In the genomic region with DNA sequence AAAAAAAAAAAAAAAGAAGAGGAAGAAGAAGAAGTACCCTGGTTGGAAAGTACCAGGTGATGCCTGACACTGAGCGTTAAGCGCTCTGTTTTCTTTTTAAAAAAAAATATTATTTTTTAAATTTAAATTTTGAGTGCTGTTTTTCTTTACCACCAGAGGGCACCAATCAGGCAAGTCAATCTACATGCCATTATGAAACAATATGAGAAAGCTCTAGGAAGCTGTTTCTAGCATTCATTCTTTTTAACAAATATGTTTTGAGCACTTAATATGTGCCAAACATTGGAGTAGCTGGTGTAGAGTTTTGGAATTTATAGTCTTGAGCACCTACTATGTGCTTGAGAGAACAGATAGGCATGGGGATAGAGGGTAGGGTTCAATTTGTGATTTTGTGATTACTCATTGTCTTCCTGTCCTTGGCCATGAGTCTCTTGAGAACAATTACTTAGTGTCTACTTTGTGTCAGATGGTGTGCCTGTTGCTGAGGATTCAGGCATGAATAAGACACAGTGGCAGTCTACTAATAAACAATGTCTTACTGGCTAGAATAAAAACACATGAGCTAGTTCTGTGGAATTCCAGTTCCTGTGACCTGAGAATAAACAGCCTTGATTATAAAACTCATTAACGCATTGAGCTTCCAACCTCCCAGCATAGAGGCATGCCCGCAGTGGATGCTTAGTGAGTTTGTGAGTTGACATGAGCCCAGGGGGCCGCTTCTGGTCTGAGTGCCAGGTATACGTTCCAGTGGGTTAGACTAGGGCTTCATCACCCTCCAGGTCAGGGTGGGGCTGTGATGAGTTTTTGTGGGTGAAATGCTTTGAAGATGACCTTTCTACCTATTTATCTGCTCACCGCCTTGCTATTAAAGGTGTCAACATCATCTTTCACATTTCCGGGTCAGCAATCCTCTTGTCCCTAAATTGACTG, we compare ENCODE assay signal across 1 cellular context.
TF ChIP-seq lines count a peak whose summit lies in the region.

No MANE protein-coding gene starts in this region.

TF ChIP-seq in HepG2, 621 proteins besides CTCF, POLR2A, EP300 and RAD21:
- TF ChIP-seq MBNL3 (CRISPR knock-in tag; conservative IDR thresholded peaks at IDR 0.05) (no peak), NR2F1 (CRISPR knock-in tag; IDR thresholded peaks at IDR 0.05) (no peak), SOX6 (IDR thresholded peaks at IDR 0.05) (no peak), SOX6 (CRISPR knock-in tag; IDR thresholded peaks at IDR 0.05) (0 out of 2 replicates have a peak, but pooled peaks have one; percentile 15), STAG1 (CRISPR knock-in tag; IDR thresholded peaks at IDR 0.05) (peak; percentile 30; the same call in 1 of the 2 replicates), ZKSCAN1 (IDR thresholded peaks at IDR 0.05; ENCODE audit: low read length) (peak; percentile 95), SOX13 (IDR thresholded peaks at IDR 0.05) (no peak), SOX13 (CRISPR knock-in tag; conservative IDR thresholded peaks at IDR 0.05 in 1 of 2, IDR thresholded peaks at IDR 0.05 in 1 of 2) (peak in 1 of 2 experiments; percentile 51; a peak in 1 of 4 replicates), RXRA (CRISPR knock-in tag; IDR thresholded peaks at IDR 0.05) (peak; percentile 26; the same call in 1 of the 2 replicates), ARID5B (CRISPR knock-in tag; IDR thresholded peaks at IDR 0.05) (peak; percentile 10; the same call in 1 of the 2 replicates), PRPF4 (IDR thresholded peaks at IDR 0.05; ENCODE audit: low read depth, low read length, poor library complexity, severe bottlenecking) (no peak), PAXIP1 (CRISPR knock-in tag; conservative IDR thresholded peaks at IDR 0.05) (0 out of 2 replicates have a peak, but pooled peaks have one; percentile 6), MAFF (IDR thresholded peaks at IDR 0.05; ENCODE audit: low read depth, low read length) (no peak), FOXA3 (CRISPR knock-in tag; IDR thresholded peaks at IDR 0.05) (0 out of 2 replicates have a peak, but pooled peaks have one; percentile 7), TCF7 (IDR thresholded peaks at IDR 0.05; ENCODE audit: low read depth) (peak; percentile 46; the same call in 1 of the 2 replicates), ASH2L (IDR thresholded peaks at IDR 0.05; ENCODE audit: insufficient read length, low read depth, low read length) (peak; percentile 7), MEF2D (CRISPR knock-in tag; IDR thresholded peaks at IDR 0.05) (0 out of 2 replicates have a peak, but pooled peaks have one; percentile 8), HNF4A (CRISPR knock-in tag; IDR thresholded peaks at IDR 0.05) (0 out of 2 replicates have a peak, but pooled peaks have one; percentile 1), DNMT3B (CRISPR knock-in tag; conservative IDR thresholded peaks at IDR 0.05) (0 out of 2 replicates have a peak, but pooled peaks have one; percentile 63), SOX5 (CRISPR knock-in tag; IDR thresholded peaks at IDR 0.05; ENCODE audit: borderline replicate concordance) (peak; percentile 71; the same call in 1 of the 2 replicates), EHMT2 (IDR thresholded peaks at IDR 0.05; ENCODE audit: borderline replicate concordance, low read depth, low read length) (peak; percentile 26; the same call in 1 of the 2 replicates), SMC3 (IDR thresholded peaks at IDR 0.05; ENCODE audit: low read length) (peak; percentile 53)
- TF ChIP-seq, protein P1, sequence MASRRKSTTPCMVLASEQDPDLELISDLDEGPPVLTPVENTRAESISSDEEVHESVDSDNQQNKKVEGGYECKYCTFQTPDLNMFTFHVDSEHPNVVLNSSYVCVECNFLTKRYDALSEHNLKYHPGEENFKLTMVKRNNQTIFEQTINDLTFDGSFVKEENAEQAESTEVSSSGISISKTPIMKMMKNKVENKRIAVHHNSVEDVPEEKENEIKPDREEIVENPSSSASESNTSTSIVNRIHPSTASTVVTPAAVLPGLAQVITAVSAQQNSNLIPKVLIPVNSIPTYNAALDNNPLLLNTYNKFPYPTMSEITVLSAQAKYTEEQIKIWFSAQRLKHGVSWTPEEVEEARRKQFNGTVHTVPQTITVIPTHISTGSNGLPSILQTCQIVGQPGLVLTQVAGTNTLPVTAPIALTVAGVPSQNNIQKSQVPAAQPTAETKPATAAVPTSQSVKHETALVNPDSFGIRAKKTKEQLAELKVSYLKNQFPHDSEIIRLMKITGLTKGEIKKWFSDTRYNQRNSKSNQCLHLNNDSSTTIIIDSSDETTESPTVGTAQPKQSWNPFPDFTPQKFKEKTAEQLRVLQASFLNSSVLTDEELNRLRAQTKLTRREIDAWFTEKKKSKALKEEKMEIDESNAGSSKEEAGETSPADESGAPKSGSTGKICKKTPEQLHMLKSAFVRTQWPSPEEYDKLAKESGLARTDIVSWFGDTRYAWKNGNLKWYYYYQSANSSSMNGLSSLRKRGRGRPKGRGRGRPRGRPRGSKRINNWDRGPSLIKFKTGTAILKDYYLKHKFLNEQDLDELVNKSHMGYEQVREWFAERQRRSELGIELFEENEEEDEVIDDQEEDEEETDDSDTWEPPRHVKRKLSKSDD (CRISPR knock-in tag; IDR thresholded peaks at IDR 0.05; ENCODE audit: low read depth) = no peak
- TF ChIP-seq, protein P2, sequence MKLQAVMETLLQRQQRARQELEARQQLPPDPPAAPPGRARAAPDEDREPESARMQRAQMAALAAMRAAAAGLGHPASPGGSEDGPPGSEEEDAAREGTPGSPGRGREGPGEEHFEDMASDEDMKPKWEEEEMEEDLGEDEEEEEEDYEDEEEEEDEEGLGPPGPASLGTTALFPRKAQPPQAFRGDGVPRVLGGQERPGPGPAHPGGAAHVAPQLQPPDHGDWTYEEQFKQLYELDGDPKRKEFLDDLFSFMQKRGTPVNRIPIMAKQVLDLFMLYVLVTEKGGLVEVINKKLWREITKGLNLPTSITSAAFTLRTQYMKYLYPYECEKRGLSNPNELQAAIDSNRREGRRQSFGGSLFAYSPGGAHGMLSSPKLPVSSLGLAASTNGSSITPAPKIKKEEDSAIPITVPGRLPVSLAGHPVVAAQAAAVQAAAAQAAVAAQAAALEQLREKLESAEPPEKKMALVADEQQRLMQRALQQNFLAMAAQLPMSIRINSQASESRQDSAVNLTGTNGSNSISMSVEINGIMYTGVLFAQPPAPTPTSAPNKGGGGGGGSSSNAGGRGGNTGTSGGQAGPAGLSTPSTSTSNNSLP (IDR thresholded peaks at IDR 0.05; ENCODE audit: low read depth, low read length) = no peak
